In the genomic region with DNA sequence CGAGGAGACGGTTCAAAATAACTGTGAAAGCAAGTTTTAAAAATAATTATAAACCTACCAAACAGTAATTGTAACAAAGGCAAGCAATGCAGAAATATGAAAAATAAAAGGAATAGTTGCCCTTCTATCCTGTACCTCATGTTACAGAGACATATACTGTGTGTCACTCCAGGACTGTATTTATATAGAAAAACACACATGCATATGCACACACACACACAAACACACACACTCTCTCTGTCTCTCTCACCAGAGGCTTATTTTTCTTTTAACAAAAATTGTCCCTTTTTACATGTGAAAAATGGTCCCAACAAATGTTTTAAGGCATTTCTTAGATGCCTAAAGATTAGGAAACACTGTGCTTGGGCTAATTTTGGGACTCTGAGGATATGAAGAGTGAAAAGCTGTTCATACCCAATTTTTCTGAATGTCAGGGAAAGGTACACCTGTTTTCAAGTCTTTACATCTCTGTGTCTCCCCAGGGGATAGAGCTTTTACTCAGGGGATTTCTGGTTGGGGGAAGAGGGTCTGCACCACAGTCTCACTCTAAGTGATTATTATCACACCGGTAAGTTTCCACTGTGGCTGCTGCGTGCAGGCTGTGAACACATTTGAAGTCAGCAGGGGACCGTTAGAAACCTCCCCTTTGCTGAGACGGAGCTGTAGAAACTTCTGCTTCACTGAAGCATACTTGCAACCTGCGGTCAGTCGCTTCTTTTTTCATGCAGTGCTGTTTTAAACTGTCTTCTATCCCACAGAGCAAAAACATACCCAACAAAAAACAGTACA, we compare ENCODE assay signal across 8 cellular contexts. TPM values are rescaled to one million over a fixed set of nuclear protein-coding genes. Genes with fewer than 3 reads are reported as not detected.
DNase-seq lines count a peak whose midpoint lies in the region; ATAC-seq, FAIRE-seq and TF ChIP-seq lines count a peak whose summit lies in the region.

No MANE protein-coding gene starts in this region.

- H3K27ac ChIP-seq in SK-N-MC (no peak overlapping the region), ectodermal cell (ENCODE audit: insufficient read depth, low read depth, low read length, poor library complexity, severe bottlenecking) (peak overlapping the region; percentile 29)

- no peaks in the 10 kb centered on the region for H3K27me3 Mint-ChIP-seq in stimulated activated naive B cell treated with anti-CD40 and anti-IgM and Interleukin-4, amounts not matched to agents 10 μg/mL and 1 μg/mL and 100 μg/mL, for 72 hours

- ATAC-seq in HG02981 (IDR thresholded peaks at IDR 0.05; ENCODE audit: unreplicated experiment), result peak; percentile 89
- ATAC-seq in stimulated activated naive B cell treated with anti-CD40 and anti-IgM and Interleukin-4, amounts not matched to agents 10 μg/mL and 1 μg/mL and 100 μg/mL, for 72 hours (replicated peaks), result peak; percentile 97 to 98

- H3K4me1 ChIP-seq in ectodermal cell (ENCODE audit: control insufficient read depth, insufficient read depth, low read length), result peaks cover 23% of the 10 kb centered on the region

- FAIRE-seq in GM19239 (lab: Jason Lieb, UNC) (peak; percentile 100), D721Med (lab: Jason Lieb, UNC) (no peak)

- H3K9ac ChIP-seq in SK-N-MC (ENCODE audit: insufficient read length), result no peak overlapping the region

- WGBS in ectodermal cell, 2 experiments, result 1 to 25% methylated on average over 6 to 8 of the region's 8 CpGs

- H3K36me3 ChIP-seq in SK-N-MC (ENCODE audit: insufficient read depth, low read length) (no peaks in the 10 kb centered on the region), ectodermal cell (ENCODE audit: control insufficient read depth, insufficient read depth, low read length) (no peaks in the 10 kb centered on the region)

- peak overlapping the region; percentile 93 for H3K27ac Mint-ChIP-seq in stimulated activated naive B cell treated with anti-CD40 and anti-IgM and Interleukin-4, amounts not matched to agents 10 μg/mL and 1 μg/mL and 100 μg/mL, for 72 hours

- H3K4me3 Mint-ChIP-seq in stimulated activated naive B cell treated with anti-CD40 and anti-IgM and Interleukin-4, amounts not matched to agents 10 μg/mL and 1 μg/mL and 100 μg/mL, for 72 hours, result peak overlapping the region; percentile 52 to 66

- H3K27me3 ChIP-seq in ectodermal cell (ENCODE audit: control insufficient read depth, insufficient read depth, low read length, poor library complexity, severe bottlenecking), result no peaks in the 10 kb centered on the region

- H3K36me3 Mint-ChIP-seq in stimulated activated naive B cell treated with anti-CD40 and anti-IgM and Interleukin-4, amounts not matched to agents 10 μg/mL and 1 μg/mL and 100 μg/mL, for 72 hours, result no peaks in the 10 kb centered on the region

- H3K9me3 Mint-ChIP-seq in stimulated activated naive B cell treated with anti-CD40 and anti-IgM and Interleukin-4, amounts not matched to agents 10 μg/mL and 1 μg/mL and 100 μg/mL, for 72 hours, result no peaks in the 10 kb centered on the region

- H3K9me3 ChIP-seq in SK-N-MC (ENCODE audit: low read depth, low read length), result no peaks in the 10 kb centered on the region
- H3K9me3 ChIP-seq in ectodermal cell (ENCODE audit: control insufficient read depth, low read length), result no peaks in the 10 kb centered on the region

- TF ChIP-seq CTCF in D721Med (IDR thresholded peaks at IDR 0.05; ENCODE audit: insufficient read depth, missing control alignments), result no peak

- DNase-seq in GM19239 (ENCODE audit: insufficient read length, low spot score) (no peak), SK-N-MC (ENCODE audit: low read depth, low spot score) (no peak), D721Med (ENCODE audit: insufficient read length, low spot score) (no peak), globus pallidus (ENCODE audit: low spot score) (no peak), NCI-H748 (lab: John Stamatoyannopoulos, UW; ENCODE audit: unreplicated experiment) (no peak)
- peak; percentile 88 for DNase-seq in stimulated activated naive B cell treated with anti-CD40 and anti-IgM and Interleukin-4, amounts not matched to agents 10 μg/mL and 1 μg/mL and 100 μg/mL, for 72 hours

- H3K4me3 ChIP-seq in SK-N-MC, result peak overlapping the region; percentile 63
- H3K4me3 ChIP-seq in ectodermal cell (ENCODE audit: insufficient read depth, low read depth, low read length), result no peak overlapping the region

- H3K4me1 Mint-ChIP-seq in stimulated activated naive B cell treated with anti-CD40 and anti-IgM and Interleukin-4, amounts not matched to agents 10 μg/mL and 1 μg/mL and 100 μg/mL, for 72 hours, result peaks cover 32 to 71% of the 10 kb centered on the region in 2 donors

RNA-seq across cellular contexts. Expression of a gene that starts 51.4 kb away (rescaled TPM):
- 40.8 TPM for polyA plus RNA-seq in ectodermal cell (2013, experiment 1 of 4)
- 38.5 TPM for polyA plus RNA-seq in ectodermal cell (2013, experiment 2 of 4)
- polyA plus RNA-seq in ectodermal cell (2013, experiment 3 of 4), result 40.3 TPM
- polyA plus RNA-seq in ectodermal cell (2013, experiment 4 of 4), result 41.3 TPM
